27 cellular contexts compared by ENCODE assay signal in genomic region chr22:23053051-23053707, GRCh38. TPM values are rescaled to one million over a fixed set of nuclear protein-coding genes. Genes with fewer than 3 reads are reported as not detected.
DNase-seq lines count a peak whose midpoint lies in the region; ATAC-seq and TF ChIP-seq lines count a peak whose summit lies in the region.
"Had no signal": no experiment of that assay in that cellular context is flagged by ENCODE, and none has a peak within 500 bp of the region (broad histone marks: within the 10 kb centered on the region; RNA-seq: fewer than 3 reads in every experiment).

No MANE protein-coding gene starts in this region.

- no peak overlapping the region for H4K8ac ChIP-seq in H9 (replicated peaks; ENCODE audit: insufficient read length, low read depth, low read length)

- no peak for ATAC-seq in SK-N-SH treated with all-trans-retinoic acid at 6 μM for 48 hours
- ATAC-seq in activated naive CD8-positive, alpha-beta T cell treated with anti-CD3 and anti-CD28 coated beads, Interleukin-2, amount 50 U/mL, for 24 hours = no peak
- ATAC-seq: T-cell had no signal

- no peak overlapping the region for H2BK120ac ChIP-seq in H9 (ENCODE audit: low read depth, low read length, poor library complexity, severe bottlenecking)

- H3K9ac ChIP-seq in SK-N-SH (no peak overlapping the region), H9 (ENCODE audit: extremely low read depth, insufficient read length, low read length) (no peak overlapping the region)

- in situ Hi-C loops in brain microvascular endothelial cell (cut with HindIII; ENCODE audit: low pct_ligation_motif_present, low sequenced_read_pairs) = no loop called here

- no peak overlapping the region for H3K27ac Mint-ChIP-seq in H9
- H3K27ac Mint-ChIP-seq in activated naive CD8-positive, alpha-beta T cell treated with anti-CD3 and anti-CD28 coated beads, Interleukin-2, amount 50 U/mL, for 24 hours = no peak overlapping the region
- H3K27ac Mint-ChIP-seq: activated CD4-positive, alpha-beta T cell treated with anti-CD3 and anti-CD28 coated beads, Interleukin-2, amount 10 ng/mL, durations not matched to agents 24 days and 14 days; activated naive CD8-positive, alpha-beta T cell treated with anti-CD3 and anti-CD28 coated beads for 36 hours; natural killer cell treated with Interleukin-12 subunit alpha and Interleukin-12 subunit beta and Interleukin-15 and Interleukin-18, amount 100 ng/mL, for 72 hours; T-cell had no signal

- no peak overlapping the region for H3K56ac ChIP-seq in H9 (ENCODE audit: insufficient read length, low read depth, low read length)

- CTCF ChIA-PET in SK-N-SH (lab: Yijun Ruan, JAX) = interaction anchor here (0.6 kb wide), 1 partner anchor 122 kb away, joined by 3 read pairs; no protein-coding TSS in a partner anchor

- DNase-seq in SK-N-SH = no peak
- DNase-seq in H9 = peak; percentile 23
- no peak for DNase-seq in brain microvascular endothelial cell
- DNase-seq in posterior vena cava (ENCODE audit: low spot score) = peak; percentile 56
- no peak for DNase-seq in sigmoid colon
- no peak for DNase-seq in SJCRH30
- no peak for DNase-seq in activated naive CD8-positive, alpha-beta T cell treated with anti-CD3 and anti-CD28 coated beads, Interleukin-2, amount 50 U/mL, for 24 hours
- DNase-seq: activated CD4-positive, alpha-beta T cell treated with anti-CD3 and anti-CD28 coated beads, Interleukin-2, amount 10 ng/mL, durations not matched to agents 24 days and 14 days; activated gamma-delta T cell; activated naive CD8-positive, alpha-beta T cell treated with anti-CD3 and anti-CD28 coated beads for 36 hours; C1 segment of cervical spinal cord; colonic mucosa; effector memory CD4-positive, alpha-beta T cell; GDM1; Kasumi-1; NCI-H1436 treated with DMSO at 0.1 percent for 48 hours; NCI-H2107; NCI-H345; NCI-H748 treated with DMSO at 0.1 percent for 48 hours; stimulated activated naive CD4-positive, alpha-beta T cell treated with Interleukin-2 at 50 U/mL for 16 hours; WERI-Rb-1 had no signal

- peaks cover 0 to 18% (median 0%) of the 10 kb centered on the region in 3 experiments; a peak in 2 of 7 replicates for H3K36me3 Mint-ChIP-seq in H9 (ENCODE audit: insufficient read depth in 1 of 3, low read depth in 3 of 3)
- no peaks in the 10 kb centered on the region for H3K36me3 Mint-ChIP-seq in activated naive CD8-positive, alpha-beta T cell treated with anti-CD3 and anti-CD28 coated beads, Interleukin-2, amount 50 U/mL, for 24 hours (ENCODE audit: low read depth)
- H3K36me3 Mint-ChIP-seq: activated naive CD8-positive, alpha-beta T cell treated with anti-CD3 and anti-CD28 coated beads for 36 hours; T-cell had no signal

- H3K4me2 ChIP-seq in SK-N-SH (no peak overlapping the region), H9 (ENCODE audit: insufficient read depth, insufficient read length, low read length) (no peak overlapping the region)

- POLR2A ChIA-PET in SK-N-SH (lab: Yijun Ruan, JAX) = no interaction called here

- H3K27ac ChIP-seq in SK-N-SH (ENCODE audit: low read depth in 2 of 2, low read length in 1 of 2) (no peak overlapping the region), H9 (ENCODE audit: insufficient read length, low read depth, low read length) (no peak overlapping the region), brain microvascular endothelial cell (peak overlapping the region; percentile 20), sigmoid colon (no peak overlapping the region), SJCRH30 (no peak overlapping the region)
- H3K27ac ChIP-seq: 22Rv1, colonic mucosa, skin epidermis, suprapubic skin, WERI-Rb-1 had no signal

- H4K91ac ChIP-seq in H9 (ENCODE audit: insufficient read length, low read depth, low read length) = no peak overlapping the region

- no peaks in the 10 kb centered on the region for H3K27me3 ChIP-seq in SK-N-SH (ENCODE audit: insufficient read depth)
- no peaks in the 10 kb centered on the region for H3K27me3 ChIP-seq in H9 (ENCODE audit: insufficient read depth, low read length)
- H3K27me3 ChIP-seq in brain microvascular endothelial cell (replicated peaks) = peaks cover 41% of the 10 kb centered on the region
- no peaks in the 10 kb centered on the region for H3K27me3 ChIP-seq in sigmoid colon
- no peaks in the 10 kb centered on the region for H3K27me3 ChIP-seq in SJCRH30
- H3K27me3 ChIP-seq: colonic mucosa had no signal

- WGBS in SK-N-SH (ENCODE audit: low lambda C conversion rate) = 0% methylated on average over 2 of the region's 5 CpGs
- no CpG with 5 or more reads among the region's 5 CpGs for WGBS in H9 (ENCODE audit: extremely low coverage, insufficient read length, low lambda C conversion rate)
- WGBS in sigmoid colon, 2 donors = 52 to 63% methylated on average over 5 of the region's 5 CpGs

- TF ChIP-seq CTCF in SK-N-SH (IDR thresholded peaks at IDR 0.05) = no peak
- TF ChIP-seq CTCF in H9 (conservative IDR thresholded peaks at IDR 0.05) = no peak
- no peak for TF ChIP-seq CTCF in brain microvascular endothelial cell (IDR thresholded peaks at IDR 0.05; ENCODE audit: low read depth, low read length, missing control alignments)
- TF ChIP-seq CTCF in sigmoid colon (IDR thresholded peaks at IDR 0.05) = no peak

- H3K79me2 ChIP-seq in SK-N-SH (ENCODE audit: insufficient read depth) (no peaks in the 10 kb centered on the region), H9 (ENCODE audit: insufficient read depth, low read length) (no peaks in the 10 kb centered on the region)

- no peak for TF ChIP-seq RAD21 in SK-N-SH (IDR thresholded peaks at IDR 0.05; ENCODE audit: low read length)

- peaks cover 6 to 15% of the 10 kb centered on the region in 2 experiments for H3K4me1 Mint-ChIP-seq in H9
- H3K4me1 Mint-ChIP-seq in activated naive CD8-positive, alpha-beta T cell treated with anti-CD3 and anti-CD28 coated beads, Interleukin-2, amount 50 U/mL, for 24 hours = peaks cover 8% of the 10 kb centered on the region

- H4K5ac ChIP-seq in H9 (ENCODE audit: insufficient read length, low read depth, low read length) = no peak overlapping the region

- peaks cover 16 to 25% of the 10 kb centered on the region in 2 experiments for H3K9me3 Mint-ChIP-seq in H9
- peaks cover 8% of the 10 kb centered on the region for H3K9me3 Mint-ChIP-seq in activated naive CD8-positive, alpha-beta T cell treated with anti-CD3 and anti-CD28 coated beads, Interleukin-2, amount 50 U/mL, for 24 hours

- H3K14ac ChIP-seq in H9 (ENCODE audit: insufficient read depth, low read length) = no peak overlapping the region

- H3K4me3 ChIP-seq in SK-N-SH (ENCODE audit: low read depth in 2 of 2, low read length in 1 of 2) (no peak overlapping the region), brain microvascular endothelial cell (ENCODE audit: low read depth, low read length) (no peak overlapping the region), sigmoid colon (no peak overlapping the region), SJCRH30 (no peak overlapping the region)
- H3K4me3 ChIP-seq: colonic mucosa, skin epidermis, suprapubic skin had no signal

- no peak for TF ChIP-seq EP300 in SK-N-SH (IDR thresholded peaks at IDR 0.05; ENCODE audit: borderline replicate concordance in 1 of 2, low read depth in 1 of 2, low read length in 1 of 2)
- TF ChIP-seq EP300 in sigmoid colon (IDR thresholded peaks at IDR 0.05) = no peak

- TF ChIP-seq POLR2A in sigmoid colon (IDR thresholded peaks at IDR 0.05) = no peak

- H3K18ac ChIP-seq in H9 (ENCODE audit: insufficient read length, low read depth, low read length) = no peak overlapping the region

- no peak overlapping the region for H2BK20ac ChIP-seq in H9 (ENCODE audit: low read depth, low read length, poor library complexity, severe bottlenecking)

- H3K36me3 ChIP-seq in SK-N-SH (replicated peaks in 1 of 2; ENCODE audit: control insufficient read depth in 1 of 2, insufficient read depth in 2 of 2, low read length in 1 of 2) (no peaks in the 10 kb centered on the region), brain microvascular endothelial cell (replicated peaks) (no peaks in the 10 kb centered on the region), sigmoid colon (no peaks in the 10 kb centered on the region), SJCRH30 (no peaks in the 10 kb centered on the region)
- H3K36me3 ChIP-seq: colonic mucosa, suprapubic skin, WERI-Rb-1 had no signal

- H2AK5ac ChIP-seq in H9 (ENCODE audit: insufficient read length, low read length) = no peak overlapping the region

- H2AFZ ChIP-seq in SK-N-SH (ENCODE audit: low read depth) = no peak overlapping the region
- H2AFZ ChIP-seq in H9 (ENCODE audit: low read length) = no peak overlapping the region

- no peak overlapping the region for H2BK5ac ChIP-seq in H9 (ENCODE audit: insufficient read length, low read length)

- H3K79me1 ChIP-seq in H9 (ENCODE audit: insufficient read depth, low read depth, low read length, poor library complexity, severe bottlenecking) = no peaks in the 10 kb centered on the region

- no peak overlapping the region for H2BK15ac ChIP-seq in H9 (ENCODE audit: low read depth, low read length)

- H3K4me1 ChIP-seq in SK-N-SH (ENCODE audit: control insufficient read depth in 1 of 2, insufficient read depth in 2 of 2, low read depth in 1 of 2, low read length in 1 of 2) = no peaks in the 10 kb centered on the region
- H3K4me1 ChIP-seq in H9 (ENCODE audit: insufficient read depth, low read length) = no peaks in the 10 kb centered on the region
- H3K4me1 ChIP-seq in sigmoid colon = no peaks in the 10 kb centered on the region
- no peaks in the 10 kb centered on the region for H3K4me1 ChIP-seq in SJCRH30
- H3K4me1 ChIP-seq: colonic mucosa, suprapubic skin had no signal

- H3K4me3 Mint-ChIP-seq in H9 = no peak overlapping the region
- H3K4me3 Mint-ChIP-seq in activated naive CD8-positive, alpha-beta T cell treated with anti-CD3 and anti-CD28 coated beads, Interleukin-2, amount 50 U/mL, for 24 hours = no peak overlapping the region
- H3K4me3 Mint-ChIP-seq: activated CD4-positive, alpha-beta T cell treated with anti-CD3 and anti-CD28 coated beads, Interleukin-2, amount 10 ng/mL, durations not matched to agents 24 days and 14 days; activated naive CD8-positive, alpha-beta T cell treated with anti-CD3 and anti-CD28 coated beads for 36 hours; natural killer cell treated with Interleukin-12 subunit alpha and Interleukin-12 subunit beta and Interleukin-15 and Interleukin-18, amount 100 ng/mL, for 72 hours; T-cell had no signal

- H3T11ph ChIP-seq in H9 (ENCODE audit: low read length) = no peak overlapping the region

- intact Hi-C loops in posterior vena cava (cut with DNase I) = no loop called here
- intact Hi-C loops in sigmoid colon (cut with DNase I) = no loop called here

- no peak overlapping the region for H3K23ac ChIP-seq in H9 (ENCODE audit: insufficient read length, low read depth, low read length)

- H3F3A ChIP-seq in SK-N-SH (replicated peaks; ENCODE audit: insufficient read depth) = no peaks in the 10 kb centered on the region

- no peak overlapping the region for H2BK12ac ChIP-seq in H9 (ENCODE audit: insufficient read length, low read depth, low read length)

- no peaks in the 10 kb centered on the region for H3K9me2 ChIP-seq in SK-N-SH

- H3K9me3 ChIP-seq in SK-N-SH (no peaks in the 10 kb centered on the region), H9 (ENCODE audit: control insufficient read depth, low read depth, low read length) (no peaks in the 10 kb centered on the region), sigmoid colon (no peaks in the 10 kb centered on the region), SJCRH30 (replicated peaks) (no peaks in the 10 kb centered on the region)
- H3K9me3 ChIP-seq: colonic mucosa, suprapubic skin had no signal

- H3K23me2 ChIP-seq in H9 (ENCODE audit: insufficient read length, low read depth, low read length, poor library complexity, severe bottlenecking) = no peaks in the 10 kb centered on the region

- no peaks in the 10 kb centered on the region for H4K20me1 ChIP-seq in SK-N-SH (ENCODE audit: insufficient read depth)
- H4K20me1 ChIP-seq in H9 (ENCODE audit: control insufficient read depth, insufficient read depth, insufficient read length) = no peaks in the 10 kb centered on the region

- H3K27me3 Mint-ChIP-seq in H9 (ENCODE audit: low read depth) = peaks cover 85% of the 10 kb centered on the region
- H3K27me3 Mint-ChIP-seq in activated naive CD8-positive, alpha-beta T cell treated with anti-CD3 and anti-CD28 coated beads, Interleukin-2, amount 50 U/mL, for 24 hours = peaks cover 19% of the 10 kb centered on the region

- no peak overlapping the region for H3K4ac ChIP-seq in H9 (ENCODE audit: low read depth, low read length)

RNA-seq across cellular contexts. Expression of gene GNAZ, which starts 17.1 kb away (rescaled TPM):
- polyA plus RNA-seq in SK-N-SH (2012; rRNA removed) = 5.4 and 6.5 TPM in 2 replicates
- 3.9 and 6.3 TPM in 2 replicates for polyA plus RNA-seq in SK-N-SH (2012; cell fraction: cytosol; rRNA removed)
- polyA plus RNA-seq in SK-N-SH (2012; cell fraction: nucleus; rRNA removed) = 3.5 and 8.9 TPM in 2 replicates
- 5.0 and 5.2 TPM in 2 replicates for total RNA-seq in H9 (2021)
- 10 to 100 TPM; 34.3 to 37.0 TPM for total RNA-seq in posterior vena cava
- total RNA-seq in sigmoid colon = 10 to 100 TPM; 22.8 to 27.6 (median 24.9) TPM
- 1 to 10 TPM in 1 of 3 donors, under 1 TPM in 2; under 0.01 to 2.6 (median 0.46) TPM for polyA plus RNA-seq in sigmoid colon
- 11.2 and 11.9 TPM in 2 replicates for total RNA-seq in SJCRH30 (2014; rRNA removed; shearing (Covaris generic))

Comparison
In these comparisons a context has a peak if more than half of its experiments do, and no peak if none do; other contexts are left out.
1. DNase-seq: peak in H9 (single experiment) and posterior vena cava (single experiment); none in SK-N-SH (single experiment), brain microvascular endothelial cell (single experiment), sigmoid colon (single experiment), SJCRH30 (0 of 2) and activated naive CD8-positive, alpha-beta T cell treated with anti-CD3 and anti-CD28 coated beads, Interleukin-2, amount 50 U/mL, for 24 hours (single experiment).